18 cellular contexts compared by ENCODE assay signal in genomic region chr7:29421010-29421956, GRCh38.
"Had no signal": no experiment of that assay in that cellular context is flagged by ENCODE, and none has a peak within 500 bp of the region (broad histone marks: within the 10 kb centered on the region; RNA-seq: fewer than 3 reads in every experiment).

No MANE protein-coding gene starts in this region.

- DNase-seq: effector memory CD8-positive, alpha-beta T cell; esophagus squamous epithelium; foreskin fibroblast; hippocampal formation; kidney glomerular epithelial cell; mammary epithelial cell; naive thymus-derived CD4-positive, alpha-beta T cell; posterior cingulate gyrus; stimulated activated CD4-positive, alpha-beta T cell treated with anti-CD3 and anti-CD28 coated beads, Interleukin-2, amount 100 ng/mL, for 24 hours; stimulated activated CD4-positive, alpha-beta T cell treated with anti-CD3 and anti-CD28 coated beads, Interleukin-4, amount 100 ng/mL, for 4 hours; stimulated activated naive B cell treated with anti-CD40 and anti-IgM and Interleukin-4, amounts not matched to agents 10 μg/mL and 1 μg/mL and 100 μg/mL, for 72 hours; stimulated activated naive CD8-positive, alpha-beta T cell treated with anti-CD3 and anti-CD28 coated beads, Interleukin-15, amount 100 ng/mL, for 72 hours; testis had no signal

- H3K27ac ChIP-seq: esophagus squamous epithelium, gastroesophageal sphincter, skin epidermis, testis, tibial nerve had no signal

- H3K9me3 ChIP-seq: esophagus squamous epithelium, gastroesophageal sphincter, testis, tibial nerve had no signal

- FAIRE-seq: colon, islet of Langerhans had no signal

- H3K27me3 ChIP-seq: esophagus squamous epithelium, gastroesophageal sphincter, testis, tibial nerve had no signal

- H3K36me3 ChIP-seq: esophagus squamous epithelium, gastroesophageal sphincter, tibial nerve had no signal

- H3K4me3 ChIP-seq: esophagus squamous epithelium, gastroesophageal sphincter, skin epidermis, testis, tibial nerve had no signal

- H3K4me1 ChIP-seq: esophagus squamous epithelium, gastroesophageal sphincter, testis, tibial nerve had no signal
